27 cellular contexts compared by ENCODE assay signal in the genomic region with DNA sequence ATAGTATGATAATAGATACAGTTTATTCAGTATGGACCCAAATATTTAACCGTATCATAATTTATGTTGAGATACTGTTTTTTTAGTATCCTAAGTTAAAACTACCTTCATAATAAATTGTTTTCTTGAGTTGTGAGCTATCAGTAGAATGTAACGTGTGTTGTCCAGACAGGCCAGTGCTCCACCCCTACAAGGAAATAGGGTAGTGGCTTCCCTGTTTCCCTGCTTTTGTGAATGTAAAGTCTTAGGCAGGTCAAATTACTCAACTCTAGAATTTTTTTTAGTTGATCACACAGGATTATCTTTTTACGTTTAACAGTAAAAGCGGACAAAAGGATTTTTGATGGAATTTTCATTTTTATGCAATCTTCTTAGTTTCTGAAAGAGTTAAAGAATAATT. TPM values are rescaled to one million over a fixed set of nuclear protein-coding genes. Genes with fewer than 3 reads are reported as not detected.
DNase-seq lines count a peak whose midpoint lies in the region; ATAC-seq, FAIRE-seq and TF ChIP-seq lines count a peak whose summit lies in the region.
"Had no signal": no experiment of that assay in that cellular context is flagged by ENCODE, and none has a peak within 500 bp of the region (broad histone marks: within the 10 kb centered on the region; RNA-seq: fewer than 3 reads in every experiment).

No MANE protein-coding gene starts in this region.

- peak; percentile 73 for ATAC-seq in foreskin keratinocyte

- H3K4me1 ChIP-seq in HUES48 (ENCODE audit: control insufficient read depth, insufficient read depth, low read length) (peaks cover 22% of the 10 kb centered on the region), foreskin keratinocyte (peaks cover 40% of the 10 kb centered on the region), suprapubic skin (peaks cover 20% of the 10 kb centered on the region)

- H3K9ac ChIP-seq in HUES48 (ENCODE audit: low read depth, low read length), result no peak overlapping the region
- H3K9ac ChIP-seq: BLaER1, GM23248 had no signal

- no peak for FAIRE-seq in bronchial epithelial cell (lab: Jason Lieb, UNC)
- FAIRE-seq: K562, RCC 7860 had no signal

- TF ChIP-seq CTCF in bronchial epithelial cell (IDR thresholded peaks at IDR 0.05; ENCODE audit: insufficient read depth, low read length, severe bottlenecking) (no peak), foreskin keratinocyte (conservative IDR thresholded peaks at IDR 0.05) (no peak), suprapubic skin (IDR thresholded peaks at IDR 0.05) (no peak)

- DNase-seq in bronchial epithelial cell (ENCODE audit: low read depth) (peak; percentile 83), foreskin keratinocyte (peak; percentile 54 to 76), suprapubic skin (ENCODE audit: low spot score in 2 of 2) (no peak), medulla oblongata (ENCODE audit: extremely low spot score) (no peak), Ammon's horn (ENCODE audit: low spot score) (no peak), middle frontal gyrus (ENCODE audit: extremely low spot score, low spot score) (no peak)
- DNase-seq: ACHN; CD4-positive, CD25-positive, alpha-beta regulatory T cell; DMS153; GM23248; H7; Kasumi-1; MV-4-11; NCI-H1105; NCI-H1436 treated with DMSO at 0.1 percent for 48 hours; NCI-H187 treated with DMSO at 0.1 percent for 48 hours; NCI-H2107; NCI-H446; NCI-H524 treated with DMSO at 0.1 percent for 48 hours; NCI-H774; Right ventricle myocardium superior had no signal

- H3K27ac ChIP-seq in HUES48 (ENCODE audit: low read depth, low read length), result peak overlapping the region; percentile 42
- H3K27ac ChIP-seq in foreskin keratinocyte, result peak overlapping the region; percentile 23
- H3K27ac ChIP-seq in suprapubic skin, result no peak overlapping the region
- H3K27ac ChIP-seq: BLaER1, GM23248, HL-60, SJSA1 had no signal

- WGBS in suprapubic skin, result 63% methylated on average over 4 of the region's 4 CpGs

- H3K4me3 ChIP-seq in HUES48 (ENCODE audit: low read depth, low read length) (no peak overlapping the region), bronchial epithelial cell (ENCODE audit: low read depth, low read length) (no peak overlapping the region), suprapubic skin (no peak overlapping the region)
- H3K4me3 ChIP-seq: BLaER1, GM23248, K562, SJSA1 had no signal

- TF ChIP-seq POLR2A in suprapubic skin (IDR thresholded peaks at IDR 0.05), result no peak

- no peaks in the 10 kb centered on the region for H3K27me3 ChIP-seq in HUES48 (ENCODE audit: control insufficient read depth, insufficient read depth, low read length)
- H3K27me3 ChIP-seq in bronchial epithelial cell (ENCODE audit: control insufficient read depth, insufficient read depth, low read length), result no peaks in the 10 kb centered on the region
- H3K27me3 ChIP-seq in foreskin keratinocyte, result no peaks in the 10 kb centered on the region
- H3K27me3 ChIP-seq in suprapubic skin, result no peaks in the 10 kb centered on the region
- H3K27me3 ChIP-seq: BLaER1, SJSA1 had no signal

- TF ChIP-seq EP300 in suprapubic skin (IDR thresholded peaks at IDR 0.05), result no peak

- H3K36me3 ChIP-seq in HUES48 (ENCODE audit: control insufficient read depth, insufficient read depth, low read length) (no peaks in the 10 kb centered on the region), bronchial epithelial cell (ENCODE audit: control insufficient read depth, insufficient read depth, low read length) (no peaks in the 10 kb centered on the region), suprapubic skin (no peaks in the 10 kb centered on the region)

- H3K9me3 ChIP-seq in HUES48 (ENCODE audit: control insufficient read depth, insufficient read depth, low read length) (no peaks in the 10 kb centered on the region; the same call in 1 of the 2 replicates), suprapubic skin (no peaks in the 10 kb centered on the region)
- H3K9me3 ChIP-seq: SJSA1 had no signal

RNA-seq across cellular contexts. Expression of gene GPD2, which starts 38.1 kb away (rescaled TPM):
- total RNA-seq in bronchial epithelial cell (52.1 and 76.9 TPM in 2 replicates), foreskin keratinocyte (55.8 and 66.5 TPM in 2 replicates), suprapubic skin (10 to 100 TPM; 34.7 to 77.5 (median 50.3) TPM)
- polyA plus RNA-seq in foreskin keratinocyte, result 7.4 and 11.6 TPM in 2 replicates

Comparison
In these comparisons a context has a peak if more than half of its experiments do, and no peak if none do; other contexts are left out.
1. DNase-seq: peak in bronchial epithelial cell (single experiment) and foreskin keratinocyte (2 of 2); none in suprapubic skin (0 of 2), medulla oblongata (single experiment), Ammon's horn (single experiment) and middle frontal gyrus (single experiment).